21 cellular contexts compared by ENCODE assay signal in genomic region chr3:41853495-41853894, GRCh38.
"Had no signal": no experiment of that assay in that cellular context is flagged by ENCODE, and none has a peak within 500 bp of the region (broad histone marks: within the 10 kb centered on the region; RNA-seq: fewer than 3 reads in every experiment).

No MANE protein-coding gene starts in this region.

- H3K27ac ChIP-seq: dorsolateral prefrontal cortex, neutrophil, right atrium auricular region, sigmoid colon, suprapubic skin, thyroid gland had no signal

- H3K4me1 ChIP-seq: right atrium auricular region, suprapubic skin, thyroid gland had no signal

- H3K36me3 Mint-ChIP-seq: type B pancreatic cell had no signal

- H3K27me3 ChIP-seq: dorsolateral prefrontal cortex, neutrophil, right atrium auricular region, sigmoid colon, suprapubic skin, thyroid gland had no signal

- H3K4me3 ChIP-seq: dorsolateral prefrontal cortex, lung, right atrium auricular region, sigmoid colon, suprapubic skin, thyroid gland had no signal

- ATAC-seq: esophagus mucosa; left colon; left ventricle myocardium superior; naive thymus-derived CD4-positive, alpha-beta T cell had no signal

- H3K4me3 Mint-ChIP-seq: naive thymus-derived CD4-positive, alpha-beta T cell; type B pancreatic cell had no signal

- H3K27me3 Mint-ChIP-seq: naive thymus-derived CD4-positive, alpha-beta T cell; type B pancreatic cell had no signal

- H3K36me3 ChIP-seq: neutrophil, right atrium auricular region, sigmoid colon, suprapubic skin, thyroid gland had no signal

- H3K27ac Mint-ChIP-seq: naive thymus-derived CD4-positive, alpha-beta T cell; type B pancreatic cell had no signal

- H3K9me3 Mint-ChIP-seq: type B pancreatic cell had no signal

- DNase-seq: cortex of kidney; dorsolateral prefrontal cortex; effector CD8-positive, alpha-beta T cell; foreskin melanocyte; head of caudate nucleus; hippocampal formation; left colon; left ventricle myocardium superior; naive thymus-derived CD4-positive, alpha-beta T cell; sigmoid colon; small intestine; stimulated activated CD4-positive, alpha-beta T cell treated with anti-CD3 and anti-CD28 coated beads, Interleukin-12 subunit alpha, Interleukin-12 subunit beta, amount 100 ng/mL, for 4 hours; stimulated activated CD4-positive, alpha-beta T cell treated with anti-CD3 and anti-CD28 coated beads, Interleukin-2, amount 100 ng/mL, for 48 hours; stimulated activated naive CD4-positive, alpha-beta T cell treated with Interleukin-2 at 50 U/mL for 16 hours; thyroid gland had no signal

- H3K9me3 ChIP-seq: neutrophil, right atrium auricular region, sigmoid colon, suprapubic skin, thyroid gland had no signal
